Comparison of ENCODE assay signal across 1 cellular context in the genomic region with DNA sequence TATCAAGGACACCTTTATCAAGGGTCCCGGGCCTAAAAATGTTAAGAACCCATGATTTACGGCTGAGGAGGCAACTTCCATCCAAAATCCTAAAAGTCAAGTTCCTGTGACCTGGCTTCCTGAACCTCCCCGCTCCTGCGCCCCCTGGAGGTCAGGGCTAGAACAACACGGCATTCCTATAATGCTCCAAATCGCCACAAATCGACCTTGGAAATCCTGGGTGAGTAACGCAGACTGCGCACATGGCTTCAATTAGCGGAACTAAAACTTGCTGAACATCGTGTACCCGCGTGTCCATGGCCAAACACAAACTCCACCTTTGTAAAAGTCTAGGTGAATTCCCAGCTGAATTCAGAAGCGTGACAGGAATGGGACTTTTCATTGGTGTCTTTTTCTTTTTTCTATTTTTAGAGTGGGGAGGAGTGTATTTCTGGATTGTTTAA.
A peak's percentile ranks its signal among the peaks of the same experiment; 100 is the strongest.
TF ChIP-seq lines count a peak whose summit lies in the region.

No MANE protein-coding gene starts in this region.

TF ChIP-seq in GM12878, 131 proteins besides CTCF, POLR2A, EP300 and RAD21 (continued from another document and continues in another):
- TF ChIP-seq, protein P1, sequence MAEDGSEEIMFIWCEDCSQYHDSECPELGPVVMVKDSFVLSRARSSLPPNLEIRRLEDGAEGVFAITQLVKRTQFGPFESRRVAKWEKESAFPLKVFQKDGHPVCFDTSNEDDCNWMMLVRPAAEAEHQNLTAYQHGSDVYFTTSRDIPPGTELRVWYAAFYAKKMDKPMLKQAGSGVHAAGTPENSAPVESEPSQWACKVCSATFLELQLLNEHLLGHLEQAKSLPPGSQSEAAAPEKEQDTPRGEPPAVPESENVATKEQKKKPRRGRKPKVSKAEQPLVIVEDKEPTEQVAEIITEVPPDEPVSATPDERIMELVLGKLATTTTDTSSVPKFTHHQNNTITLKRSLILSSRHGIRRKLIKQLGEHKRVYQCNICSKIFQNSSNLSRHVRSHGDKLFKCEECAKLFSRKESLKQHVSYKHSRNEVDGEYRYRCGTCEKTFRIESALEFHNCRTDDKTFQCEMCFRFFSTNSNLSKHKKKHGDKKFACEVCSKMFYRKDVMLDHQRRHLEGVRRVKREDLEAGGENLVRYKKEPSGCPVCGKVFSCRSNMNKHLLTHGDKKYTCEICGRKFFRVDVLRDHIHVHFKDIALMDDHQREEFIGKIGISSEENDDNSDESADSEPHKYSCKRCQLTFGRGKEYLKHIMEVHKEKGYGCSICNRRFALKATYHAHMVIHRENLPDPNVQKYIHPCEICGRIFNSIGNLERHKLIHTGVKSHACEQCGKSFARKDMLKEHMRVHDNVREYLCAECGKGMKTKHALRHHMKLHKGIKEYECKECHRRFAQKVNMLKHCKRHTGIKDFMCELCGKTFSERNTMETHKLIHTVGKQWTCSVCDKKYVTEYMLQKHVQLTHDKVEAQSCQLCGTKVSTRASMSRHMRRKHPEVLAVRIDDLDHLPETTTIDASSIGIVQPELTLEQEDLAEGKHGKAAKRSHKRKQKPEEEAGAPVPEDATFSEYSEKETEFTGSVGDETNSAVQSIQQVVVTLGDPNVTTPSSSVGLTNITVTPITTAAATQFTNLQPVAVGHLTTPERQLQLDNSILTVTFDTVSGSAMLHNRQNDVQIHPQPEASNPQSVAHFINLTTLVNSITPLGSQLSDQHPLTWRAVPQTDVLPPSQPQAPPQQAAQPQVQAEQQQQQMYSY (CRISPR knock-in tag; IDR thresholded peaks at IDR 0.05): no peak
- TF ChIP-seq CHD2 (IDR thresholded peaks at IDR 0.05; ENCODE audit: borderline replicate concordance, low read depth, low read length) (peak; percentile 24; the same call in 1 of the 2 replicates), BHLHE40 (IDR thresholded peaks at IDR 0.05; ENCODE audit: borderline replicate concordance in 1 of 2, low read depth in 2 of 2, low read length in 1 of 2) (peak; percentile 60 to 68; a peak in 3 of 4 replicates), IKZF1 (conservative IDR thresholded peaks at IDR 0.05) (peak; percentile 95), FOXM1 (IDR thresholded peaks at IDR 0.05; ENCODE audit: low read depth, low read length) (peak; percentile 59; the same call in 1 of the 2 replicates), SMAD5 (IDR thresholded peaks at IDR 0.05; ENCODE audit: low read depth) (no peak), MEF2B (IDR thresholded peaks at IDR 0.05; ENCODE audit: partially characterized antibody, poor library complexity, severe bottlenecking) (peak; percentile 73), ATF3 (IDR thresholded peaks at IDR 0.05; ENCODE audit: borderline replicate concordance, extremely low read depth, low read depth, low read length) (no peak), CEBPZ (IDR thresholded peaks at IDR 0.05; ENCODE audit: low read depth, low read length) (no peak), MYC (IDR thresholded peaks at IDR 0.05; ENCODE audit: insufficient read depth, insufficient read length, insufficient replicate concordance, low read length, severe bottlenecking) (no peak), MXI1 (IDR thresholded peaks at IDR 0.05; ENCODE audit: low read depth, low read length) (no peak), USF1 (IDR thresholded peaks at IDR 0.05; ENCODE audit: borderline replicate concordance, extremely low read length, insufficient read depth, low read depth, low read length) (no peak), ZBED1 (IDR thresholded peaks at IDR 0.05; ENCODE audit: borderline replicate concordance) (no peak), NBN (IDR thresholded peaks at IDR 0.05) (peak; percentile 42; the same call in 1 of the 2 replicates), RB1 (IDR thresholded peaks at IDR 0.05; ENCODE audit: borderline replicate concordance) (peak; percentile 51; the same call in 1 of the 2 replicates), IRF4 (IDR thresholded peaks at IDR 0.05; ENCODE audit: low read depth, low read length) (no peak), PAX5 (IDR thresholded peaks at IDR 0.05; ENCODE audit: borderline replicate concordance, low read depth, low read length) (peak; percentile 87), RELB (IDR thresholded peaks at IDR 0.05; ENCODE audit: low read depth) (peak; percentile 91), GATAD2B (conservative IDR thresholded peaks at IDR 0.05; ENCODE audit: low read depth) (peak; percentile 47; the same call in 1 of the 2 replicates), KDM1A (IDR thresholded peaks at IDR 0.05; ENCODE audit: borderline replicate concordance) (no peak), SP1 (IDR thresholded peaks at IDR 0.05; ENCODE audit: low read depth, low read length) (no peak), ZNF217 (IDR thresholded peaks at IDR 0.05) (peak; percentile 55; the same call in 1 of the 2 replicates), CREM (IDR thresholded peaks at IDR 0.05; ENCODE audit: low read depth) (no peak), EZH2 (IDR thresholded peaks at IDR 0.05; ENCODE audit: borderline replicate concordance, control insufficient read depth, low read depth, low read length) (no peak), MTA2 (IDR thresholded peaks at IDR 0.05; ENCODE audit: low read depth) (peak; percentile 52), YY1 (IDR thresholded peaks at IDR 0.05; ENCODE audit: low read depth, low read length) (no peak), NR2F1 (conservative IDR thresholded peaks at IDR 0.05) (peak; percentile 45; the same call in 1 of the 2 replicates), JUND (IDR thresholded peaks at IDR 0.05; ENCODE audit: low read depth, low read length) (no peak), CBX5 (IDR thresholded peaks at IDR 0.05; ENCODE audit: low read depth) (no peak), ESRRA (IDR thresholded peaks at IDR 0.05; ENCODE audit: low read length) (no peak), HDGF (IDR thresholded peaks at IDR 0.05) (no peak), SMARCA5 (IDR thresholded peaks at IDR 0.05) (peak; percentile 63; the same call in 1 of the 2 replicates), SREBF2 (IDR thresholded peaks at IDR 0.05; ENCODE audit: low read length) (no peak), IKZF2 (IDR thresholded peaks at IDR 0.05) (peak; percentile 93 to 97), EED (IDR thresholded peaks at IDR 0.05; ENCODE audit: low read depth) (peak; percentile 89)
- TF ChIP-seq, protein P2, sequence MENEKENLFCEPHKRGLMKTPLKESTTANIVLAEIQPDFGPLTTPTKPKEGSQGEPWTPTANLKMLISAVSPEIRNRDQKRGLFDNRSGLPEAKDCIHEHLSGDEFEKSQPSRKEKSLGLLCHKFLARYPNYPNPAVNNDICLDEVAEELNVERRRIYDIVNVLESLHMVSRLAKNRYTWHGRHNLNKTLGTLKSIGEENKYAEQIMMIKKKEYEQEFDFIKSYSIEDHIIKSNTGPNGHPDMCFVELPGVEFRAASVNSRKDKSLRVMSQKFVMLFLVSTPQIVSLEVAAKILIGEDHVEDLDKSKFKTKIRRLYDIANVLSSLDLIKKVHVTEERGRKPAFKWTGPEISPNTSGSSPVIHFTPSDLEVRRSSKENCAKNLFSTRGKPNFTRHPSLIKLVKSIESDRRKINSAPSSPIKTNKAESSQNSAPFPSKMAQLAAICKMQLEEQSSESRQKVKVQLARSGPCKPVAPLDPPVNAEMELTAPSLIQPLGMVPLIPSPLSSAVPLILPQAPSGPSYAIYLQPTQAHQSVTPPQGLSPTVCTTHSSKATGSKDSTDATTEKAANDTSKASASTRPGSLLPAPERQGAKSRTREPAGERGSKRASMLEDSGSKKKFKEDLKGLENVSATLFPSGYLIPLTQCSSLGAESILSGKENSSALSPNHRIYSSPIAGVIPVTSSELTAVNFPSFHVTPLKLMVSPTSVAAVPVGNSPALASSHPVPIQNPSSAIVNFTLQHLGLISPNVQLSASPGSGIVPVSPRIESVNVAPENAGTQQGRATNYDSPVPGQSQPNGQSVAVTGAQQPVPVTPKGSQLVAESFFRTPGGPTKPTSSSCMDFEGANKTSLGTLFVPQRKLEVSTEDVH (IDR thresholded peaks at IDR 0.05; ENCODE audit: low read depth, partially characterized antibody): no peak
- TF ChIP-seq, protein P3, sequence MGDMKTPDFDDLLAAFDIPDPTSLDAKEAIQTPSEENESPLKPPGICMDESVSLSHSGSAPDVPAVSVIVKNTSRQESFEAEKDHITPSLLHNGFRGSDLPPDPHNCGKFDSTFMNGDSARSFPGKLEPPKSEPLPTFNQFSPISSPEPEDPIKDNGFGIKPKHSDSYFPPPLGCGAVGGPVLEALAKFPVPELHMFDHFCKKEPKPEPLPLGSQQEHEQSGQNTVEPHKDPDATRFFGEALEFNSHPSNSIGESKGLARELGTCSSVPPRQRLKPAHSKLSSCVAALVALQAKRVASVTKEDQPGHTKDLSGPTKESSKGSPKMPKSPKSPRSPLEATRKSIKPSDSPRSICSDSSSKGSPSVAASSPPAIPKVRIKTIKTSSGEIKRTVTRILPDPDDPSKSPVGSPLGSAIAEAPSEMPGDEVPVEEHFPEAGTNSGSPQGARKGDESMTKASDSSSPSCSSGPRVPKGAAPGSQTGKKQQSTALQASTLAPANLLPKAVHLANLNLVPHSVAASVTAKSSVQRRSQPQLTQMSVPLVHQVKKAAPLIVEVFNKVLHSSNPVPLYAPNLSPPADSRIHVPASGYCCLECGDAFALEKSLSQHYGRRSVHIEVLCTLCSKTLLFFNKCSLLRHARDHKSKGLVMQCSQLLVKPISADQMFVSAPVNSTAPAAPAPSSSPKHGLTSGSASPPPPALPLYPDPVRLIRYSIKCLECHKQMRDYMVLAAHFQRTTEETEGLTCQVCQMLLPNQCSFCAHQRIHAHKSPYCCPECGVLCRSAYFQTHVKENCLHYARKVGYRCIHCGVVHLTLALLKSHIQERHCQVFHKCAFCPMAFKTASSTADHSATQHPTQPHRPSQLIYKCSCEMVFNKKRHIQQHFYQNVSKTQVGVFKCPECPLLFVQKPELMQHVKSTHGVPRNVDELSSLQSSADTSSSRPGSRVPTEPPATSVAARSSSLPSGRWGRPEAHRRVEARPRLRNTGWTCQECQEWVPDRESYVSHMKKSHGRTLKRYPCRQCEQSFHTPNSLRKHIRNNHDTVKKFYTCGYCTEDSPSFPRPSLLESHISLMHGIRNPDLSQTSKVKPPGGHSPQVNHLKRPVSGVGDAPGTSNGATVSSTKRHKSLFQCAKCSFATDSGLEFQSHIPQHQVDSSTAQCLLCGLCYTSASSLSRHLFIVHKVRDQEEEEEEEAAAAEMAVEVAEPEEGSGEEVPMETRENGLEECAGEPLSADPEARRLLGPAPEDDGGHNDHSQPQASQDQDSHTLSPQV (IDR thresholded peaks at IDR 0.05): peak; percentile 29; the same call in 1 of the 2 replicates
- TF ChIP-seq, protein P4, sequence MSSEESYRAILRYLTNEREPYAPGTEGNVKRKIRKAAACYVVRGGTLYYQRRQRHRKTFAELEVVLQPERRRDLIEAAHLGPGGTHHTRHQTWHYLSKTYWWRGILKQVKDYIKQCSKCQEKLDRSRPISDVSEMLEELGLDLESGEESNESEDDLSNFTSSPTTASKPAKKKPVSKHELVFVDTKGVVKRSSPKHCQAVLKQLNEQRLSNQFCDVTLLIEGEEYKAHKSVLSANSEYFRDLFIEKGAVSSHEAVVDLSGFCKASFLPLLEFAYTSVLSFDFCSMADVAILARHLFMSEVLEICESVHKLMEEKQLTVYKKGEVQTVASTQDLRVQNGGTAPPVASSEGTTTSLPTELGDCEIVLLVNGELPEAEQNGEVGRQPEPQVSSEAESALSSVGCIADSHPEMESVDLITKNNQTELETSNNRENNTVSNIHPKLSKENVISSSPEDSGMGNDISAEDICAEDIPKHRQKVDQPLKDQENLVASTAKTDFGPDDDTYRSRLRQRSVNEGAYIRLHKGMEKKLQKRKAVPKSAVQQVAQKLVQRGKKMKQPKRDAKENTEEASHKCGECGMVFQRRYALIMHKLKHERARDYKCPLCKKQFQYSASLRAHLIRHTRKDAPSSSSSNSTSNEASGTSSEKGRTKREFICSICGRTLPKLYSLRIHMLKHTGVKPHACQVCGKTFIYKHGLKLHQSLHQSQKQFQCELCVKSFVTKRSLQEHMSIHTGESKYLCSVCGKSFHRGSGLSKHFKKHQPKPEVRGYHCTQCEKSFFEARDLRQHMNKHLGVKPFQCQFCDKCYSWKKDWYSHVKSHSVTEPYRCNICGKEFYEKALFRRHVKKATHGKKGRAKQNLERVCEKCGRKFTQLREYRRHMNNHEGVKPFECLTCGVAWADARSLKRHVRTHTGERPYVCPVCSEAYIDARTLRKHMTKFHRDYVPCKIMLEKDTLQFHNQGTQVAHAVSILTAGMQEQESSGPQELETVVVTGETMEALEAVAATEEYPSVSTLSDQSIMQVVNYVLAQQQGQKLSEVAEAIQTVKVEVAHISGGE (CRISPR knock-in tag; IDR thresholded peaks at IDR 0.05): no peak
